14 cellular contexts compared by ENCODE assay signal in genomic region chr7:35356495-35356894, GRCh38.
"Had no signal": no experiment of that assay in that cellular context is flagged by ENCODE, and none has a peak within 500 bp of the region (broad histone marks: within the 10 kb centered on the region; RNA-seq: fewer than 3 reads in every experiment).

No MANE protein-coding gene starts in this region.

- ATAC-seq: foreskin keratinocyte, lower lobe of right lung had no signal

- H3K4me3 Mint-ChIP-seq: endodermal cell; natural killer cell treated with Interleukin-12 subunit alpha and Interleukin-12 subunit beta and Interleukin-15 and Interleukin-18, amount 100 ng/mL, for 72 hours; type B pancreatic cell had no signal

- DNase-seq: effector CD4-positive, alpha-beta T cell; endodermal cell; erythroblast; foreskin keratinocyte; hippocampal formation; lower lobe of right lung; mesenchymal stem cell; midbrain; sigmoid colon; stimulated activated CD4-positive, alpha-beta T cell treated with anti-CD3 and anti-CD28 coated beads, Interleukin-2, amount 100 ng/mL, for 24 hours; stimulated activated CD4-positive, alpha-beta T cell treated with anti-CD3 and anti-CD28 coated beads, Interleukin-4, amount 100 ng/mL, for 4 hours; stimulated activated naive CD4-positive, alpha-beta T cell treated with Interleukin-2 at 50 U/mL for 16 hours had no signal

- H3K36me3 Mint-ChIP-seq: natural killer cell treated with Interleukin-12 subunit alpha and Interleukin-12 subunit beta and Interleukin-15 and Interleukin-18, amount 100 ng/mL, for 72 hours; type B pancreatic cell had no signal

- H3K27ac Mint-ChIP-seq: endodermal cell; natural killer cell treated with Interleukin-12 subunit alpha and Interleukin-12 subunit beta and Interleukin-15 and Interleukin-18, amount 100 ng/mL, for 72 hours; type B pancreatic cell had no signal

- H3K27me3 Mint-ChIP-seq: type B pancreatic cell had no signal

- H3K9me3 Mint-ChIP-seq: endodermal cell; natural killer cell treated with Interleukin-12 subunit alpha and Interleukin-12 subunit beta and Interleukin-15 and Interleukin-18, amount 100 ng/mL, for 72 hours had no signal
